In genomic region chr11:76208829-76209670, GRCh38 we compare ENCODE assay signal across 1 cellular context.
TF ChIP-seq lines count a peak whose summit lies in the region.

No MANE protein-coding gene starts in this region.

TF ChIP-seq in HepG2, 621 proteins besides CTCF, POLR2A, EP300 and RAD21 (continued from another document and continues in another):
- TF ChIP-seq ZBED4 (CRISPR knock-in tag; IDR thresholded peaks at IDR 0.05; ENCODE audit: borderline replicate concordance) (0 out of 2 replicates have a peak, but pooled peaks have one; percentile 45), ZNF768 (CRISPR knock-in tag; IDR thresholded peaks at IDR 0.05) (peak; percentile 39; the same call in 1 of the 2 replicates), ZNF567 (CRISPR knock-in tag; IDR thresholded peaks at IDR 0.05; ENCODE audit: borderline replicate concordance) (no peak), ZNF274 (CRISPR knock-in tag; IDR thresholded peaks at IDR 0.05) (peak; percentile 42; the same call in 1 of the 2 replicates), MYC (CRISPR knock-in tag; IDR thresholded peaks at IDR 0.05; ENCODE audit: borderline replicate concordance) (peak; percentile 85; the same call in 1 of the 2 replicates), KMT2B (CRISPR knock-in tag; IDR thresholded peaks at IDR 0.05) (0 out of 2 replicates have a peak, but pooled peaks have one; percentile 20), ZNF282 (IDR thresholded peaks at IDR 0.05; ENCODE audit: partially characterized antibody) (no peak), ZNF260 (CRISPR knock-in tag; IDR thresholded peaks at IDR 0.05; ENCODE audit: borderline replicate concordance, low read depth) (no peak), ZSCAN30 (CRISPR knock-in tag; IDR thresholded peaks at IDR 0.05) (no peak), ZGPAT (CRISPR knock-in tag; IDR thresholded peaks at IDR 0.05) (peak; percentile 74; the same call in 1 of the 2 replicates), TFDP1 (CRISPR knock-in tag; IDR thresholded peaks at IDR 0.05; ENCODE audit: borderline replicate concordance) (peak; percentile 76; the same call in 1 of the 2 replicates), ZBTB2 (CRISPR knock-in tag; IDR thresholded peaks at IDR 0.05; ENCODE audit: low read depth) (peak; percentile 53; the same call in 1 of the 2 replicates), HDAC1 (CRISPR knock-in tag; IDR thresholded peaks at IDR 0.05) (peak; percentile 80), ZBTB4 (CRISPR knock-in tag; IDR thresholded peaks at IDR 0.05; ENCODE audit: borderline replicate concordance) (no peak), ZNF263 (CRISPR knock-in tag; IDR thresholded peaks at IDR 0.05) (peak; percentile 44; the same call in 1 of the 2 replicates), ZNF629 (CRISPR knock-in tag; conservative IDR thresholded peaks at IDR 0.05) (peak; percentile 38; the same call in 1 of the 2 replicates), TP53 (CRISPR knock-in tag; conservative IDR thresholded peaks at IDR 0.05) (0 out of 2 replicates have a peak, but pooled peaks have one; percentile 39), ZNF574 (CRISPR knock-in tag; IDR thresholded peaks at IDR 0.05) (peak; percentile 96), BCL6 (CRISPR knock-in tag; IDR thresholded peaks at IDR 0.05) (peak; percentile 80), ZNF740 (CRISPR knock-in tag; IDR thresholded peaks at IDR 0.05) (peak; percentile 88; the same call in 1 of the 2 replicates), ZNF773 (CRISPR knock-in tag; IDR thresholded peaks at IDR 0.05; ENCODE audit: borderline replicate concordance) (no peak), ZNF33B (CRISPR knock-in tag; IDR thresholded peaks at IDR 0.05) (peak; percentile 78; the same call in 1 of the 2 replicates), ZFP37 (CRISPR knock-in tag; IDR thresholded peaks at IDR 0.05; ENCODE audit: borderline replicate concordance) (0 out of 2 replicates have a peak, but pooled peaks have one; percentile 51), ARID4A (CRISPR knock-in tag; IDR thresholded peaks at IDR 0.05; ENCODE audit: borderline replicate concordance) (peak; percentile 52; the same call in 1 of the 2 replicates), THAP11 (CRISPR knock-in tag; IDR thresholded peaks at IDR 0.05) (0 out of 2 replicates have a peak, but pooled peaks have one; percentile 19), YY1 (IDR thresholded peaks at IDR 0.05; ENCODE audit: insufficient read depth, insufficient replicate concordance, low read depth, low read length) (peak; percentile 39), HNRNPK (IDR thresholded peaks at IDR 0.05; ENCODE audit: low read depth, low read length, poor library complexity, severe bottlenecking) (peak; percentile 47), RFX1 (IDR thresholded peaks at IDR 0.05) (no peak), ZNF883 (CRISPR knock-in tag; IDR thresholded peaks at IDR 0.05; ENCODE audit: not compliant biosample characterization) (peak; percentile 28), SAFB2 (CRISPR knock-in tag; IDR thresholded peaks at IDR 0.05; ENCODE audit: borderline replicate concordance, low read depth) (peak; percentile 63), ZMYM4 (CRISPR knock-in tag; IDR thresholded peaks at IDR 0.05) (peak; percentile 40; the same call in 1 of the 2 replicates), MED8 (CRISPR knock-in tag; IDR thresholded peaks at IDR 0.05; ENCODE audit: insufficient replicate concordance) (peak; percentile 36), ZNF180 (CRISPR knock-in tag; IDR thresholded peaks at IDR 0.05; ENCODE audit: borderline replicate concordance, low read depth) (no peak), STAG1 (CRISPR knock-in tag; IDR thresholded peaks at IDR 0.05) (peak; percentile 53), ZNF414 (CRISPR knock-in tag; IDR thresholded peaks at IDR 0.05) (0 out of 2 replicates have a peak, but pooled peaks have one; percentile 5), SP5 (CRISPR knock-in tag; IDR thresholded peaks at IDR 0.05; ENCODE audit: borderline replicate concordance, low read depth) (no peak), BRD4 (CRISPR knock-in tag; IDR thresholded peaks at IDR 0.05) (0 out of 2 replicates have a peak, but pooled peaks have one; percentile 40)
